32 cellular contexts compared by ENCODE assay signal in the genomic region with DNA sequence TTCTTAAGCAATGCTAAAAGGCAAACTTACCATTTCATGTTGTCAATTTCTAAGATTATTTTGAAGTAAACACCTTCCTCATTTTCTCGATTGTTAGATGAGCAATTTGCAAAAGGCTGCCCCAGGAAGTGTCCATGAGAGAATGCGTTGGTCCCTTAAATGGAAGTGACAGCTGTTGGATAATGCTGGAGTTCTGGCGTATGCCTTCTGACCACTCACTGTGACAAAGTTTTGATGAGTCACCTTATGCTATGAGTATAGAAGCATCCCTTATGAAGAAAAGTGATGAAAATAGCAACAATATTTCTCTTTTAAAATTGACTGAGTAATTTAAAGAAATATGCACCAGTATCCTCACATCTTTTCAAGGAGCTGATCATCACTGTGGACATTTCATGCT.
"Had no signal": no experiment of that assay in that cellular context is flagged by ENCODE, and none has a peak within 500 bp of the region (broad histone marks: within the 10 kb centered on the region; RNA-seq: fewer than 3 reads in every experiment).

No MANE protein-coding gene starts in this region.

- ATAC-seq: activated CD8-positive, alpha-beta T cell treated with anti-CD3 and anti-CD28 coated beads for 36 hours; activated naive CD4-positive, alpha-beta T cell treated with anti-CD3 and anti-CD28 coated beads, Interleukin-2, amount 50 U/mL, for 72 hours; activated T-cell treated with anti-CD3 and anti-CD28 coated beads, Interleukin-2, amount 50 U/mL, for 4 hours; body of pancreas; PC-3; Right ventricle myocardium inferior had no signal

- H3K4me1 Mint-ChIP-seq: activated CD4-positive, alpha-beta T cell treated with anti-CD3 and anti-CD28 coated beads, Interleukin-2, amount 10 ng/mL, durations not matched to agents 24 days and 14 days had no signal

- H3K9me3 Mint-ChIP-seq: activated CD4-positive, alpha-beta T cell treated with anti-CD3 and anti-CD28 coated beads, Interleukin-2, amount 10 ng/mL, durations not matched to agents 24 days and 14 days had no signal

- H3K27ac ChIP-seq: adrenal gland, body of pancreas, Peyer's patch, RWPE1, WERI-Rb-1 had no signal

- H3K27me3 ChIP-seq: adrenal gland, body of pancreas, Peyer's patch had no signal

- H3K27ac Mint-ChIP-seq: activated CD4-positive, alpha-beta T cell treated with anti-CD3 and anti-CD28 coated beads, Interleukin-2, amount 10 ng/mL, durations not matched to agents 24 days and 14 days; activated CD8-positive, alpha-beta T cell treated with anti-CD3 and anti-CD28 coated beads for 36 hours; activated naive CD4-positive, alpha-beta T cell treated with anti-CD3 and anti-CD28 coated beads for 36 hours; activated naive CD4-positive, alpha-beta T cell treated with anti-CD3 and anti-CD28 coated beads, Interleukin-2, amount 50 U/mL, for 72 hours; activated T-helper 1 cell treated with anti-CD3 and anti-CD28 coated beads, Interleukin-12 subunit alpha, Interleukin-12 subunit beta, Interleukin-2, Interleukin-4 antibody, amounts not matched to agents 30 ng/mL and 10 ng/mL and 1 ng/mL, durations not matched to agents 14 hours and 24 hours and 36 hours had no signal

- H3K4me1 ChIP-seq: adrenal gland, body of pancreas, Peyer's patch had no signal

- H3K36me3 ChIP-seq: adrenal gland, Peyer's patch, WERI-Rb-1 had no signal

- H3K9me3 ChIP-seq: adrenal gland, body of pancreas, Peyer's patch had no signal

- H3K4me3 ChIP-seq: adrenal gland, body of pancreas, Peyer's patch had no signal

- H3K27me3 Mint-ChIP-seq: activated CD4-positive, alpha-beta T cell treated with anti-CD3 and anti-CD28 coated beads, Interleukin-2, amount 10 ng/mL, durations not matched to agents 24 days and 14 days; activated CD8-positive, alpha-beta T cell treated with anti-CD3 and anti-CD28 coated beads for 36 hours had no signal

- DNase-seq: activated CD4-positive, alpha-beta T cell treated with anti-CD3 and anti-CD28 coated beads, Interleukin-2, amount 10 ng/mL, durations not matched to agents 24 days and 14 days; activated CD4-positive, alpha-beta T cell treated with anti-CD3 and anti-CD28 coated beads, Interleukin-2, amount 50 U/mL, for 4 hours; activated CD4-positive, CD25-positive, alpha-beta regulatory T cell; activated CD8-positive, alpha-beta T cell treated with anti-CD3 and anti-CD28 coated beads for 36 hours; activated gamma-delta T cell treated with Interleukin-2 at 50 U/mL for 16 hours; activated naive CD4-positive, alpha-beta T cell treated with anti-CD3 and anti-CD28 coated beads for 36 hours; activated T-cell treated with anti-CD3 and anti-CD28 coated beads for 4 hours; activated T-cell treated with anti-CD3 and anti-CD28 coated beads, Interleukin-2, amount 50 U/mL, for 4 hours; adrenal gland; body of pancreas; caudate nucleus; cerebellar nuclear complex; NCI-H1048; NCI-H1105 treated with DMSO at 0.1 percent for 48 hours; NCI-H1436; NCI-H1694; NCI-H1930; NCI-H2081 treated with DMSO at 0.1 percent for 48 hours; NCI-H226; NCI-H446 treated with DMSO at 0.1 percent for 48 hours; PC-3; Peyer's patch; SIG-M5; SW 1271; T-helper 1 cell; T-helper 2 cell; T-helper 9 cell; WERI-Rb-1 had no signal

- H3K4me3 Mint-ChIP-seq: activated CD4-positive, alpha-beta T cell treated with anti-CD3 and anti-CD28 coated beads, Interleukin-2, amount 10 ng/mL, durations not matched to agents 24 days and 14 days; activated CD8-positive, alpha-beta T cell treated with anti-CD3 and anti-CD28 coated beads for 36 hours; activated naive CD4-positive, alpha-beta T cell treated with anti-CD3 and anti-CD28 coated beads for 36 hours; activated T-cell treated with anti-CD3 and anti-CD28 coated beads, Interleukin-2, amount 50 U/mL, for 4 hours; activated T-helper 1 cell treated with anti-CD3 and anti-CD28 coated beads, Interleukin-12 subunit alpha, Interleukin-12 subunit beta, Interleukin-2, Interleukin-4 antibody, amounts not matched to agents 30 ng/mL and 10 ng/mL and 1 ng/mL, durations not matched to agents 14 hours and 24 hours and 36 hours had no signal
